ENCODE assay signal across 21 cellular contexts in genomic region chr13:25762288-25762687, GRCh38.
DNase-seq lines count a peak whose midpoint lies in the region; ATAC-seq and TF ChIP-seq lines count a peak whose summit lies in the region.
"Had no signal": no experiment of that assay in that cellular context is flagged by ENCODE, and none has a peak within 500 bp of the region (broad histone marks: within the 10 kb centered on the region; RNA-seq: fewer than 3 reads in every experiment).

No MANE protein-coding gene starts in this region.

- H3K27ac ChIP-seq in KMS-11: peak overlapping the region; percentile 23; the same call in 1 of the 2 replicates
- H3K27ac ChIP-seq: C4-2B, PC-9, RWPE1 had no signal

- 0 out of 2 replicates have a peak overlapping the region, but pooled peaks have one; percentile 10 for H2AFZ ChIP-seq in KMS-11 (ENCODE audit: low read depth)
- H2AFZ ChIP-seq: PC-9 had no signal

- peak; percentile 43 to 83 for ATAC-seq in activated T-cell treated with anti-CD3 and anti-CD28 coated beads, Interleukin-2, amount 50 U/mL, for 4 hours
- no peak for ATAC-seq in activated naive CD8-positive, alpha-beta T cell treated with anti-CD3 and anti-CD28 coated beads, Interleukin-2, amount 50 U/mL, for 24 hours
- ATAC-seq in GM19351 (IDR thresholded peaks at IDR 0.05; ENCODE audit: unreplicated experiment) (no peak), GM18498 (IDR thresholded peaks at IDR 0.05; ENCODE audit: unreplicated experiment) (no peak)
- ATAC-seq: HepG2 had no signal

- DNase-seq in activated T-cell treated with anti-CD3 and anti-CD28 coated beads, Interleukin-2, amount 50 U/mL, for 4 hours: no peak
- no peak for DNase-seq in activated T-cell treated with anti-CD3 and anti-CD28 coated beads, Interleukin-2, amount 50 U/mL, for 48 hours
- DNase-seq in activated naive CD8-positive, alpha-beta T cell treated with anti-CD3 and anti-CD28 coated beads, Interleukin-2, amount 50 U/mL, for 24 hours: no peak
- DNase-seq: AML-193, DMS79, H7, HFFc6, KG1, NCI-H1417, NCI-H187, NCI-H345, NCI-H524 treated with DMSO at 0.1 percent for 48 hours, PC-9, SIG-M5 had no signal

- no peak for TF ChIP-seq CTCF in KMS-11 (conservative IDR thresholded peaks at IDR 0.05; ENCODE audit: low read depth, low read length)

- no peaks in the 10 kb centered on the region for H3K27me3 ChIP-seq in KMS-11 (ENCODE audit: insufficient read depth, low read depth)

- H3K27ac Mint-ChIP-seq in T-helper 1 cell treated with Interleukin-12 subunit alpha and Interleukin-12 subunit beta and Interleukin-4 antibody, amounts not matched to agents 30 μg/mL and 1 μg/mL, for 36 hours: peak overlapping the region; percentile 94
- H3K27ac Mint-ChIP-seq in activated naive CD8-positive, alpha-beta T cell treated with anti-CD3 and anti-CD28 coated beads, Interleukin-2, amount 50 U/mL, for 24 hours: peak overlapping the region; percentile 14
- H3K27ac Mint-ChIP-seq: HFFc6 had no signal

- H3K79me2 ChIP-seq in KMS-11 (ENCODE audit: insufficient read depth, low read depth): no peaks in the 10 kb centered on the region

- H3K4me3 ChIP-seq in KMS-11 (IDR thresholded peaks at IDR 0.05; ENCODE audit: insufficient read depth, low read depth, low read length): no peak overlapping the region
- H3K4me3 ChIP-seq: PC-9 had no signal

- no peaks in the 10 kb centered on the region for H4K20me1 ChIP-seq in KMS-11 (ENCODE audit: insufficient read depth)

- no peaks in the 10 kb centered on the region for H3K36me3 ChIP-seq in KMS-11 (ENCODE audit: insufficient read depth)

- peaks cover 21% of the 10 kb centered on the region for H3K4me1 Mint-ChIP-seq in activated T-cell treated with anti-CD3 and anti-CD28 coated beads, Interleukin-2, amount 50 U/mL, for 4 hours (ENCODE audit: low read depth)
- peaks cover 37% of the 10 kb centered on the region for H3K4me1 Mint-ChIP-seq in T-helper 1 cell treated with Interleukin-12 subunit alpha and Interleukin-12 subunit beta and Interleukin-4 antibody, amounts not matched to agents 30 μg/mL and 1 μg/mL, for 36 hours (ENCODE audit: low read depth)
- peaks cover 20% of the 10 kb centered on the region for H3K4me1 Mint-ChIP-seq in activated naive CD8-positive, alpha-beta T cell treated with anti-CD3 and anti-CD28 coated beads, Interleukin-2, amount 50 U/mL, for 24 hours

- H3K4me2 ChIP-seq in KMS-11: peak overlapping the region; percentile 25; the same call in 1 of the 2 replicates
- H3K4me2 ChIP-seq: PC-9 had no signal

- H3K36me3 Mint-ChIP-seq in activated T-cell treated with anti-CD3 and anti-CD28 coated beads, Interleukin-2, amount 50 U/mL, for 4 hours (ENCODE audit: insufficient read depth): no peaks in the 10 kb centered on the region
- peaks cover 21% of the 10 kb centered on the region for H3K36me3 Mint-ChIP-seq in T-helper 1 cell treated with Interleukin-12 subunit alpha and Interleukin-12 subunit beta and Interleukin-4 antibody, amounts not matched to agents 30 μg/mL and 1 μg/mL, for 36 hours (ENCODE audit: low read depth)
- no peaks in the 10 kb centered on the region for H3K36me3 Mint-ChIP-seq in activated naive CD8-positive, alpha-beta T cell treated with anti-CD3 and anti-CD28 coated beads, Interleukin-2, amount 50 U/mL, for 24 hours (ENCODE audit: low read depth)

- H3K9me3 Mint-ChIP-seq in activated T-cell treated with anti-CD3 and anti-CD28 coated beads, Interleukin-2, amount 50 U/mL, for 4 hours: peaks cover 7% of the 10 kb centered on the region
- H3K9me3 Mint-ChIP-seq in T-helper 1 cell treated with Interleukin-12 subunit alpha and Interleukin-12 subunit beta and Interleukin-4 antibody, amounts not matched to agents 30 μg/mL and 1 μg/mL, for 36 hours: peaks cover 22% of the 10 kb centered on the region
- no peaks in the 10 kb centered on the region for H3K9me3 Mint-ChIP-seq in activated naive CD8-positive, alpha-beta T cell treated with anti-CD3 and anti-CD28 coated beads, Interleukin-2, amount 50 U/mL, for 24 hours

- H3K4me1 ChIP-seq in KMS-11 (ENCODE audit: low read depth, poor library complexity, severe bottlenecking): peaks cover 15% of the 10 kb centered on the region

- H3K4me3 Mint-ChIP-seq in activated T-cell treated with anti-CD3 and anti-CD28 coated beads, Interleukin-2, amount 50 U/mL, for 4 hours: no peak overlapping the region
- H3K4me3 Mint-ChIP-seq in T-helper 1 cell treated with Interleukin-12 subunit alpha and Interleukin-12 subunit beta and Interleukin-4 antibody, amounts not matched to agents 30 μg/mL and 1 μg/mL, for 36 hours: peak overlapping the region; percentile 53
- no peak overlapping the region for H3K4me3 Mint-ChIP-seq in activated naive CD8-positive, alpha-beta T cell treated with anti-CD3 and anti-CD28 coated beads, Interleukin-2, amount 50 U/mL, for 24 hours
- H3K4me3 Mint-ChIP-seq: HFFc6 had no signal

- H3K27me3 Mint-ChIP-seq in activated T-cell treated with anti-CD3 and anti-CD28 coated beads, Interleukin-2, amount 50 U/mL, for 4 hours (ENCODE audit: low read depth): no peaks in the 10 kb centered on the region
- H3K27me3 Mint-ChIP-seq in T-helper 1 cell treated with Interleukin-12 subunit alpha and Interleukin-12 subunit beta and Interleukin-4 antibody, amounts not matched to agents 30 μg/mL and 1 μg/mL, for 36 hours (ENCODE audit: low read depth): no peaks in the 10 kb centered on the region
- H3K27me3 Mint-ChIP-seq in activated naive CD8-positive, alpha-beta T cell treated with anti-CD3 and anti-CD28 coated beads, Interleukin-2, amount 50 U/mL, for 24 hours: no peaks in the 10 kb centered on the region

- no peak overlapping the region for H3K9ac ChIP-seq in KMS-11

Comparison
In these comparisons a context has a peak if more than half of its experiments do, and no peak if none do; other contexts are left out.
1. ATAC-seq: peak in activated T-cell treated with anti-CD3 and anti-CD28 coated beads, Interleukin-2, amount 50 U/mL, for 4 hours (2 of 2); none in activated naive CD8-positive, alpha-beta T cell treated with anti-CD3 and anti-CD28 coated beads, Interleukin-2, amount 50 U/mL, for 24 hours (single experiment), GM19351 (single experiment) and GM18498 (single experiment).